In the genomic region with DNA sequence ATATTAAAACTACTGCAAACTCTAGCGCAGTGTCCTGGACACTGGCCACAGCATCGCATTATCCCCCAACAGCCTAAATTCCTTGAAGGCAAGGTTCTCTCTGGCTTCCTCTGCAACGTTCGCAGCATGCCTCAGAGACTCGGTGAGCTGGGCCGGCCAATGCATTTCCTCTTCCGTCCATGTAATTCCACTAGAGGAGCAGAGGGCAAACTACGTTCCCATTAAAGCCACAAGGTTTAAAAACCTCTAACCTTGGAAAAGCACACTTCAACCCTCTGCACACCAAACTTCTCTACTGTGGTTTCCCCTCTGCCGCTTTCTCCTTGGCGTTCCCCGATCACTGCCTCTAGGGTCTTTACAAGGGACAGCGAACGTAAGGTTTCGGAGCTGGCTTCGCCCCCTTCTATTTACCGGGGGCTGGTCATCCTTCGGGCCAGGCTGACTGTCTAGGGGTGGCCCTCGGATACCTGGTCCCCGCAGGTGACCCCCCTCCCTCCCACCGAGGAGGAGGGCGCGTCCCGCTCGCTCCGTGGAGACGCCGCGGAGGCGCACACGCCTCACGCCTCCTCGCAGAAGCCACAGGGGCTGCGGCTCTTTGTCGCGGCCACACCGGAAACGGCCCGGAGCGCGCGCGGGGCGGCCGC, we compare ENCODE assay signal across 7 cellular contexts.
DNase-seq lines count a peak whose midpoint lies in the region; ATAC-seq lines count a peak whose summit lies in the region.

No MANE protein-coding gene starts in this region.

- ATAC-seq in GM21367 (IDR thresholded peaks at IDR 0.05; ENCODE audit: unreplicated experiment) (peak; percentile 49), HG03558 (IDR thresholded peaks at IDR 0.05; ENCODE audit: extremely low read depth, unreplicated experiment) (peak; percentile 3)

- DNase-seq in ELF-1 (ENCODE audit: low read depth, low spot score) (peak; percentile 77), RPMI8226 (peak; percentile 45), cerebellar cortex (ENCODE audit: low spot score) (peak; percentile 66), left kidney (ENCODE audit: low read depth, low spot score) (peak; percentile 81)
- DNase-seq in stimulated activated CD8-positive, alpha-beta memory T cell treated with anti-CD3 and anti-CD28 coated beads, Interleukin-4, amount 100 ng/mL, for 48 hours = peak; percentile 31

Comparison
In these comparisons a context has a peak if more than half of its experiments do, and no peak if none do; other contexts are left out.
1. Peak in every context shown above with its lines: DNase-seq and ATAC-seq.
2. DNase-seq: peak in every context shown above with its lines; median percentile 81 in left kidney; 77 in ELF-1; 66 in cerebellar cortex; 45 in RPMI8226; 31 in stimulated activated CD8-positive, alpha-beta memory T cell treated with anti-CD3 and anti-CD28 coated beads, Interleukin-4, amount 100 ng/mL, for 48 hours.